In genomic region chr9:88767504-88767790, GRCh38 we compare ENCODE assay signal across 14 cellular contexts.
DNase-seq lines count a peak whose midpoint lies in the region; FAIRE-seq and TF ChIP-seq lines count a peak whose summit lies in the region.
"Had no signal": no experiment of that assay in that cellular context is flagged by ENCODE, and none has a peak within 500 bp of the region (broad histone marks: within the 10 kb centered on the region; RNA-seq: fewer than 3 reads in every experiment).

No MANE protein-coding gene starts in this region.

- H3K4me2 ChIP-seq in skeletal muscle satellite cell (ENCODE audit: low read length): peak overlapping the region; percentile 50
- H3K4me2 ChIP-seq: BLaER1 had no signal

- H3K27ac Mint-ChIP-seq in HFFc6: peak overlapping the region; percentile 83
- H3K27ac Mint-ChIP-seq: CD8-positive, alpha-beta memory T cell; IgD-negative memory B cell had no signal

- H3K27me3 ChIP-seq in skeletal muscle satellite cell (ENCODE audit: control insufficient read depth, insufficient read depth, low read length): no peaks in the 10 kb centered on the region
- H3K27me3 ChIP-seq: BLaER1 had no signal

- peak; percentile 58 for FAIRE-seq in RCC 7860 (lab: Jason Lieb, UNC)

- peaks cover 1% of the 10 kb centered on the region; the same call in 1 of the 2 replicates for H3K27me3 Mint-ChIP-seq in HFFc6 (ENCODE audit: insufficient read depth)
- H3K27me3 Mint-ChIP-seq: IgD-negative memory B cell had no signal

- no peak for TF ChIP-seq CTCF in HFFc6 (IDR thresholded peaks at IDR 0.05)

- no peak for DNase-seq in HFFc6
- DNase-seq in RCC 7860 (ENCODE audit: low spot score): no peak
- DNase-seq in fibroblast of gingiva (ENCODE audit: low read depth): peak; percentile 38
- DNase-seq in GM19240 (ENCODE audit: insufficient read length, low spot score): no peak
- no peak for DNase-seq in NCI-H524 (lab: John Stamatoyannopoulos, UW)
- no peak for DNase-seq in HUDEP-2 (lab: John Stamatoyannopoulos, UW; ENCODE audit: unreplicated experiment in 76 of 76)
- DNase-seq: CD8-positive, alpha-beta memory T cell; DMS 273 treated with DMSO at 0.1 percent for 48 hours; H7; NCI-H1048; Right ventricle myocardium superior had no signal

- H3K4me3 ChIP-seq in skeletal muscle satellite cell (ENCODE audit: low read length): no peak overlapping the region
- H3K4me3 ChIP-seq: BLaER1 had no signal

- no peaks in the 10 kb centered on the region for H3K36me3 Mint-ChIP-seq in HFFc6 (ENCODE audit: low read depth)
- H3K36me3 Mint-ChIP-seq: CD8-positive, alpha-beta memory T cell; IgD-negative memory B cell had no signal

- H3K9me3 Mint-ChIP-seq in HFFc6: no peaks in the 10 kb centered on the region

- H3K4me1 Mint-ChIP-seq in HFFc6 (ENCODE audit: low read depth): peaks cover 79% of the 10 kb centered on the region
- H3K4me1 Mint-ChIP-seq: CD8-positive, alpha-beta memory T cell; IgD-negative memory B cell had no signal

- H3K4me1 ChIP-seq in skeletal muscle satellite cell (ENCODE audit: control insufficient read depth, insufficient read depth, low read length): peaks cover 54% of the 10 kb centered on the region

- no peak overlapping the region for H3K4me3 Mint-ChIP-seq in HFFc6
- H3K4me3 Mint-ChIP-seq: CD8-positive, alpha-beta memory T cell; IgD-negative memory B cell had no signal

- no peaks in the 10 kb centered on the region for H3K9me3 ChIP-seq in skeletal muscle satellite cell (replicated peaks; ENCODE audit: low read length)

- peak overlapping the region; percentile 77 for H3K9ac ChIP-seq in skeletal muscle satellite cell (ENCODE audit: low read depth, low read length)
- H3K9ac ChIP-seq: BLaER1 had no signal

- no peaks in the 10 kb centered on the region for H3K36me3 ChIP-seq in skeletal muscle satellite cell (ENCODE audit: insufficient read depth, low read length)
- H3K36me3 ChIP-seq: BLaER1 had no signal
